In genomic region chr2:218638372-218638771, GRCh38 we compare ENCODE assay signal across 22 cellular contexts.
"Had no signal": no experiment of that assay in that cellular context is flagged by ENCODE, and none has a peak within 500 bp of the region (broad histone marks: within the 10 kb centered on the region; RNA-seq: fewer than 3 reads in every experiment).

No MANE protein-coding gene starts in this region.

- H3K9me3 ChIP-seq: SK-N-SH had no signal

- DNase-seq: Karpas-422, KG1, MM.1S, NCI-H1092 treated with DMSO at 0.1 percent for 48 hours, NCI-H1436, NCI-H187, NCI-H2029, NCI-H2081 treated with DMSO at 0.1 percent for 48 hours, NCI-H2171, NCI-H226, NCI-H446, NCI-H510A, NCI-H524 treated with DMSO at 0.1 percent for 48 hours, NCI-H69, NCI-H774, SHP77, SK-N-SH, SW 1271 had no signal

- H3K4me2 ChIP-seq: SK-N-SH had no signal

- ATAC-seq: Panc1 had no signal

- H3K27ac ChIP-seq: HL-60, RWPE1 had no signal

- H3K9ac ChIP-seq: SK-N-SH had no signal

- FAIRE-seq: HTR-8/SVneo had no signal
